ENCODE assay signal across 8 cellular contexts in the genomic region with DNA sequence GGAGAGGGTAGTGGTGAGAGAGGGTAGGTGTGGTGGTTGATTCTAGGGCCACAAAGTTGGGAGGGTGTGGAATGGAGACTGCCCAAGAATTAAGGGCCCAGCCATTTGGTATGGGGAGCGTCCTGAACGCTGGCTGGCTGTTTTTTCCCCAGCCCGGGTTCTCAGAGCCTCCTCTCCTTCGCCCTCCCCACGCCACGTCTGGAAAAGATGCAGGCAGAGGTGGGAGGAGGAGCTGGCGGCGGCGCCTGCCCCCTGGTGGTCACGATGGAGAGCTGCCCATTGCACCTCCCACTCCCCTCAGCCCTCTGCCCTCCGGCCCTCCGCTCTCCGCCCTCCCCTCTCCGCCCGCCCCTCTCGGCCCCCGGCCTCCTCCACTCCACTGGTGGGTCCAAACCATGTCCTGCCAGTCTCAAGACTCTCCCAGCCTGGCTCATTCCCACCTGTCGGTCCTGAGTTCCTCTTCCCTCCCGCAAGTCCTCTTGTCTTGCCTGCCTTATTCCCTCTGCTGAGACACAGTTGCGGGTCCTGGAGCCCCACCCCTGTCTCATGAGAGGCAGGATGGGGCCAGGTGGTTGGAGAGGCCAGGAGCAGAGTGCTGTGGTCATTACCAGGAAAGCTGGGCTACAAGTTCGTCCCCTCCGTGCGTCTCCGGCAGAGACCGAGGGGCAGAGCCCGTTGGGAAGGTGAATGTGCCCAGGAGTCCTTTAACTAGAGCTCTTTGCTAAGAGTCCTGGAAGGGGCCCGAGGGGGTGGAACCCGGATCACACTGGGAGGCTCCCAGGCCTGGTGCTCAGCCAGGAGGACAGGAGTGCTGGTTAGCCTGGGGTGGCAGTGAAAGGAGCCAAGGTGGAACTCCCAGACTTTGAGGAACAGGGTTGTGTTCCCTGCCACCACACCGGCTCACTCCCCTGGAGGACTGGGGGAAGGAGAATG. TPM values are rescaled to one million over a fixed set of nuclear protein-coding genes. Genes with fewer than 3 reads are reported as not detected.
DNase-seq lines count a peak whose midpoint lies in the region; ATAC-seq and TF ChIP-seq lines count a peak whose summit lies in the region.

No MANE protein-coding gene starts in this region.

- no peak overlapping the region for H3K4me3 ChIP-seq in CD8-positive, alpha-beta T cell (ENCODE audit: low read depth, low read length)
- H3K4me3 ChIP-seq in lung: no peak overlapping the region

- intact Hi-C loops in CD8-positive, alpha-beta T cell (cut with DNase I, micrococcal nuclease): loop anchor here (1.0 to 10.0 kb wide), 6 partner anchors 268 to 862 kb away; a partner anchor contains a TSS
- intact Hi-C loops in activated CD8-positive, alpha-beta T cell treated with anti-CD3 and anti-CD28 coated beads for 36 hours (cut with micrococcal nuclease): loop anchor here (1.0 kb wide), 1 partner anchor 268 kb away; a partner anchor contains a TSS

- no peak overlapping the region for H3K27ac ChIP-seq in CD8-positive, alpha-beta T cell (ENCODE audit: low read depth, low read length)
- peak overlapping the region in 1 of 2 donors; percentile 0 for H3K27ac ChIP-seq in lung (ENCODE audit: low read depth in 1 of 2, low read length in 1 of 2)

- TF ChIP-seq CTCF in CD8-positive, alpha-beta T cell (IDR thresholded peaks at IDR 0.05): peak; percentile 71
- peak; percentile 95 for TF ChIP-seq CTCF in activated CD8-positive, alpha-beta T cell treated with anti-CD3 and anti-CD28 coated beads for 36 hours (IDR thresholded peaks at IDR 0.05)
- peak; percentile 74 for TF ChIP-seq CTCF in lung (IDR thresholded peaks at IDR 0.05; ENCODE audit: control extremely low read depth, extremely low read depth)

- DNase-seq in CD8-positive, alpha-beta T cell: peak; percentile 27 to 74 (median 41)
- DNase-seq in NCI-H748 treated with DMSO at 0.1 percent for 48 hours (lab: John Stamatoyannopoulos, UW): peak; percentile 18
- DNase-seq in activated CD8-positive, alpha-beta T cell treated with anti-CD3 and anti-CD28 coated beads for 36 hours: peak; percentile 64
- DNase-seq in effector CD8-positive, alpha-beta T cell (lab: John Stamatoyannopoulos, UW): peak; percentile 28
- peak; percentile 67 for DNase-seq in lung (ENCODE audit: low spot score)
- peak in 2 of 3 experiments; percentile 21 to 31 for DNase-seq in stimulated activated CD4-positive, alpha-beta T cell treated with anti-CD3 and anti-CD28 coated beads, TNF-alpha, amount 100 ng/mL, for 4 hours (ENCODE audit: low read depth in 3 of 3)

- CTCF ChIA-PET in CD8-positive, alpha-beta T cell (lab: Charles Lee): interaction anchor here (0.6 to 2.5 kb wide), 23 partner anchors 9 to 862 kb away, joined by 3 to 15 read pairs (median 5); a partner anchor contains a TSS
- CTCF ChIA-PET in activated CD8-positive, alpha-beta T cell treated with anti-CD3 and anti-CD28 coated beads for 36 hours (lab: Charles Lee): interaction anchor here (0.6 to 5.5 kb wide), 43 partner anchors 9 to 862 kb away, joined by 3 to 67 read pairs (median 4); a partner anchor contains a TSS

- no peaks in the 10 kb centered on the region for H3K9me3 Mint-ChIP-seq in CD8-positive, alpha-beta T cell
- no peaks in the 10 kb centered on the region for H3K9me3 Mint-ChIP-seq in activated CD8-positive, alpha-beta T cell treated with anti-CD3 and anti-CD28 coated beads for 36 hours

- 24 to 40% methylated on average over 20 to 29 of the region's 29 CpGs for WGBS in lung, 2 donors

- ATAC-seq in CD8-positive, alpha-beta T cell: peak; percentile 89
- ATAC-seq in HG02981 (IDR thresholded peaks at IDR 0.05; ENCODE audit: unreplicated experiment) (peak; percentile 75), lung (ENCODE audit: insufficient read depth, low FRiP score) (peak; percentile 67), HG02623 (IDR thresholded peaks at IDR 0.05; ENCODE audit: unreplicated experiment) (no peak)
- ATAC-seq in activated CD8-positive, alpha-beta T cell treated with anti-CD3 and anti-CD28 coated beads for 36 hours: peak; percentile 90

- H3K4me1 Mint-ChIP-seq in CD8-positive, alpha-beta T cell (ENCODE audit: low read depth): peaks cover 10% of the 10 kb centered on the region
- H3K4me1 Mint-ChIP-seq in activated CD8-positive, alpha-beta T cell treated with anti-CD3 and anti-CD28 coated beads for 36 hours (ENCODE audit: low read depth): peaks cover 5% of the 10 kb centered on the region

- no peaks in the 10 kb centered on the region for H3K27me3 Mint-ChIP-seq in CD8-positive, alpha-beta T cell (ENCODE audit: low read depth)
- no peaks in the 10 kb centered on the region for H3K27me3 Mint-ChIP-seq in activated CD8-positive, alpha-beta T cell treated with anti-CD3 and anti-CD28 coated beads for 36 hours

- no peak overlapping the region for H3K27ac Mint-ChIP-seq in CD8-positive, alpha-beta T cell
- no peak overlapping the region for H3K27ac Mint-ChIP-seq in activated CD8-positive, alpha-beta T cell treated with anti-CD3 and anti-CD28 coated beads for 36 hours

- POLR2A ChIA-PET in CD8-positive, alpha-beta T cell (lab: Charles Lee): interaction anchor here (0.6 to 1.3 kb wide), 3 partner anchors 78 to 271 kb away, joined by 3 read pairs; no protein-coding TSS in a partner anchor
- POLR2A ChIA-PET in activated CD8-positive, alpha-beta T cell treated with anti-CD3 and anti-CD28 coated beads for 36 hours (lab: Charles Lee): interaction anchor here (1.1 to 1.4 kb wide), 3 partner anchors 40 to 268 kb away, joined by 3 to 5 read pairs (median 4); no protein-coding TSS in a partner anchor

- H3K9me3 ChIP-seq in CD8-positive, alpha-beta T cell (ENCODE audit: low read length): no peaks in the 10 kb centered on the region
- H3K9me3 ChIP-seq in lung (ENCODE audit: control insufficient read depth in 2 of 2, insufficient read depth in 1 of 2, low read length in 1 of 2): no peaks in the 10 kb centered on the region

- H3K36me3 ChIP-seq in CD8-positive, alpha-beta T cell (ENCODE audit: insufficient read depth, low read length): no peaks in the 10 kb centered on the region
- peaks cover 0 to 15% of the 10 kb centered on the region in 2 donors for H3K36me3 ChIP-seq in lung (ENCODE audit: control insufficient read depth in 2 of 2, insufficient read depth in 2 of 2, low read length in 2 of 2)

- H3K4me3 Mint-ChIP-seq in CD8-positive, alpha-beta T cell: no peak overlapping the region
- H3K4me3 Mint-ChIP-seq in activated CD8-positive, alpha-beta T cell treated with anti-CD3 and anti-CD28 coated beads for 36 hours: peak overlapping the region; percentile 12

- no peaks in the 10 kb centered on the region for H3K36me3 Mint-ChIP-seq in CD8-positive, alpha-beta T cell
- no peaks in the 10 kb centered on the region for H3K36me3 Mint-ChIP-seq in activated CD8-positive, alpha-beta T cell treated with anti-CD3 and anti-CD28 coated beads for 36 hours (ENCODE audit: low read depth)

- H3K27me3 ChIP-seq in CD8-positive, alpha-beta T cell (ENCODE audit: insufficient read depth, low read length): no peaks in the 10 kb centered on the region
- no peaks in the 10 kb centered on the region for H3K27me3 ChIP-seq in lung (ENCODE audit: control insufficient read depth, insufficient read depth)

- peaks cover 7% of the 10 kb centered on the region for H3K4me1 ChIP-seq in CD8-positive, alpha-beta T cell (ENCODE audit: insufficient read depth, low read length)
- peaks cover 0 to 10% of the 10 kb centered on the region in 2 donors for H3K4me1 ChIP-seq in lung (ENCODE audit: control insufficient read depth in 2 of 2, insufficient read depth in 2 of 2, low read length in 2 of 2)

RNA-seq across cellular contexts. Expression of a gene that starts 22.6 kb away (rescaled TPM):
- 10 to 100 TPM; 13.4 to 17.0 TPM for total RNA-seq in CD8-positive, alpha-beta T cell
- 1 to 10 TPM; 1.3 to 1.4 TPM for total RNA-seq in activated CD8-positive, alpha-beta T cell treated with anti-CD3 and anti-CD28 coated beads for 36 hours
- total RNA-seq in lung: 1 to 10 TPM; 5.0 to 5.8 TPM
- polyA plus RNA-seq in lung: 1 to 10 TPM; 2.2 to 2.8 TPM

RNA-seq across cellular contexts. Expression of a gene that starts 36.9 kb away (rescaled TPM):
- not detected for total RNA-seq in CD8-positive, alpha-beta T cell
- not detected for total RNA-seq in activated CD8-positive, alpha-beta T cell treated with anti-CD3 and anti-CD28 coated beads for 36 hours
- under 1 TPM; 0.23 to 0.28 TPM for total RNA-seq in lung
- polyA plus RNA-seq in lung: under 1 TPM; 0.31 to 0.75 TPM

RNA-seq across cellular contexts. Expression of a gene that starts 56.3 kb away (rescaled TPM):
- total RNA-seq in CD8-positive, alpha-beta T cell: 1 to 10 TPM; 2.0 to 2.4 TPM
- total RNA-seq in activated CD8-positive, alpha-beta T cell treated with anti-CD3 and anti-CD28 coated beads for 36 hours: 1 to 10 TPM; 1.6 to 1.7 TPM
- 10 to 100 TPM; 42.0 to 52.6 TPM for total RNA-seq in lung
- polyA plus RNA-seq in lung: 10 to 100 TPM; 14.7 to 18.5 TPM

Comparison
In these comparisons a context has a peak if more than half of its experiments do, and no peak if none do; other contexts are left out.
1. RNA of a gene that starts 56.3 kb away (total RNA-seq): 42.0 to 52.6 TPM in lung; 2.0 to 2.4 TPM in CD8-positive, alpha-beta T cell and 1.6 to 1.7 TPM in activated CD8-positive, alpha-beta T cell treated with anti-CD3 and anti-CD28 coated beads for 36 hours; every median in the first group is over 10 times any median in the second.
2. Peak in every context shown above with its lines, with median percentiles within 50 percentile points of each other: DNase-seq and CTCF ChIP-seq.